1 cellular context compared by ENCODE assay signal in the genomic region with DNA sequence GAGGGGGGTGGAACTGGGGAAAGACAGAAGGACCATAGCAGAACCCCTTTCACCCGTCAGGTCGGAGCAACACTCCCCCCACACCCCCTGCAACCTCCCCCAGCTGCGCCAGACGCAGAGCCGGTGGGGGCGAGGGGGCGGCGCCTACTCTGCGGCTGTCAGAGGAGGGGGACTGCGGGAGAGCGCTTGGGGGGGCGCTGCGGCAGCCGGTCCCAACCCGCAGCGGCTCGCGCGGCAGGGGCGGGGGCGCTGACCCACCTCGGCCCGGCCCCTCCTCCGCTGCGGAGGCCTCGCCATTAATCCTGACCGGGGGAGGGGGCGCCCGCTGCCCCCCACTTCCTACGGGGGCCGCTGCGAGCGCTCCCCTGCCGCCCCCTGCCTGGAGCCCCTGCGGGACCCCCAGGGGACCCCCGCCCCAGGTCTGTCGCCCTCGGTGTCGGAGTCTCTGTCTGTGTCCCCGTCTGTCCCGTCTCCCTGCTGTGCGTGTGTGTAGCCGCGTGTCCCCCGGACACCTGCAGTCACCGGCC.
TF ChIP-seq lines count a peak whose summit lies in the region.

No MANE protein-coding gene starts in this region.

TF ChIP-seq in HepG2, 621 proteins besides CTCF, POLR2A, EP300 and RAD21 (continued from another document and continues in another):
- TF ChIP-seq, protein P1, sequence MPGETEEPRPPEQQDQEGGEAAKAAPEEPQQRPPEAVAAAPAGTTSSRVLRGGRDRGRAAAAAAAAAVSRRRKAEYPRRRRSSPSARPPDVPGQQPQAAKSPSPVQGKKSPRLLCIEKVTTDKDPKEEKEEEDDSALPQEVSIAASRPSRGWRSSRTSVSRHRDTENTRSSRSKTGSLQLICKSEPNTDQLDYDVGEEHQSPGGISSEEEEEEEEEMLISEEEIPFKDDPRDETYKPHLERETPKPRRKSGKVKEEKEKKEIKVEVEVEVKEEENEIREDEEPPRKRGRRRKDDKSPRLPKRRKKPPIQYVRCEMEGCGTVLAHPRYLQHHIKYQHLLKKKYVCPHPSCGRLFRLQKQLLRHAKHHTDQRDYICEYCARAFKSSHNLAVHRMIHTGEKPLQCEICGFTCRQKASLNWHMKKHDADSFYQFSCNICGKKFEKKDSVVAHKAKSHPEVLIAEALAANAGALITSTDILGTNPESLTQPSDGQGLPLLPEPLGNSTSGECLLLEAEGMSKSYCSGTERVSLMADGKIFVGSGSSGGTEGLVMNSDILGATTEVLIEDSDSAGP (CRISPR knock-in tag; IDR thresholded peaks at IDR 0.05; ENCODE audit: borderline replicate concordance) = 0 out of 2 replicates have a peak, but pooled peaks have one; percentile 22
- TF ChIP-seq NONO (IDR thresholded peaks at IDR 0.05) = no peak
- 0 out of 2 replicates have a peak, but pooled peaks have one; percentile 16 for TF ChIP-seq NONO (CRISPR knock-in tag; conservative IDR thresholded peaks at IDR 0.05)
- TF ChIP-seq NCOA5 (CRISPR knock-in tag; IDR thresholded peaks at IDR 0.05) = no peak
- TF ChIP-seq CENPT (CRISPR knock-in tag; IDR thresholded peaks at IDR 0.05; ENCODE audit: low read depth) = 0 out of 2 replicates have a peak, but pooled peaks have one; percentile 4
- TF ChIP-seq, protein P2, sequence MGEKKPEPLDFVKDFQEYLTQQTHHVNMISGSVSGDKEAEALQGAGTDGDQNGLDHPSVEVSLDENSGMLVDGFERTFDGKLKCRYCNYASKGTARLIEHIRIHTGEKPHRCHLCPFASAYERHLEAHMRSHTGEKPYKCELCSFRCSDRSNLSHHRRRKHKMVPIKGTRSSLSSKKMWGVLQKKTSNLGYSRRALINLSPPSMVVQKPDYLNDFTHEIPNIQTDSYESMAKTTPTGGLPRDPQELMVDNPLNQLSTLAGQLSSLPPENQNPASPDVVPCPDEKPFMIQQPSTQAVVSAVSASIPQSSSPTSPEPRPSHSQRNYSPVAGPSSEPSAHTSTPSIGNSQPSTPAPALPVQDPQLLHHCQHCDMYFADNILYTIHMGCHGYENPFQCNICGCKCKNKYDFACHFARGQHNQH (CRISPR knock-in tag; IDR thresholded peaks at IDR 0.05) = no peak
- TF ChIP-seq, protein P3, sequence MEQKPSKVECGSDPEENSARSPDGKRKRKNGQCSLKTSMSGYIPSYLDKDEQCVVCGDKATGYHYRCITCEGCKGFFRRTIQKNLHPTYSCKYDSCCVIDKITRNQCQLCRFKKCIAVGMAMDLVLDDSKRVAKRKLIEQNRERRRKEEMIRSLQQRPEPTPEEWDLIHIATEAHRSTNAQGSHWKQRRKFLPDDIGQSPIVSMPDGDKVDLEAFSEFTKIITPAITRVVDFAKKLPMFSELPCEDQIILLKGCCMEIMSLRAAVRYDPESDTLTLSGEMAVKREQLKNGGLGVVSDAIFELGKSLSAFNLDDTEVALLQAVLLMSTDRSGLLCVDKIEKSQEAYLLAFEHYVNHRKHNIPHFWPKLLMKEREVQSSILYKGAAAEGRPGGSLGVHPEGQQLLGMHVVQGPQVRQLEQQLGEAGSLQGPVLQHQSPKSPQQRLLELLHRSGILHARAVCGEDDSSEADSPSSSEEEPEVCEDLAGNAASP (CRISPR knock-in tag; IDR thresholded peaks at IDR 0.05; ENCODE audit: borderline replicate concordance) = no peak
- no peak for TF ChIP-seq ZNF326 (CRISPR knock-in tag; IDR thresholded peaks at IDR 0.05; ENCODE audit: borderline replicate concordance)
- no peak for TF ChIP-seq ZNF251 (CRISPR knock-in tag; IDR thresholded peaks at IDR 0.05)
- TF ChIP-seq, protein P4, sequence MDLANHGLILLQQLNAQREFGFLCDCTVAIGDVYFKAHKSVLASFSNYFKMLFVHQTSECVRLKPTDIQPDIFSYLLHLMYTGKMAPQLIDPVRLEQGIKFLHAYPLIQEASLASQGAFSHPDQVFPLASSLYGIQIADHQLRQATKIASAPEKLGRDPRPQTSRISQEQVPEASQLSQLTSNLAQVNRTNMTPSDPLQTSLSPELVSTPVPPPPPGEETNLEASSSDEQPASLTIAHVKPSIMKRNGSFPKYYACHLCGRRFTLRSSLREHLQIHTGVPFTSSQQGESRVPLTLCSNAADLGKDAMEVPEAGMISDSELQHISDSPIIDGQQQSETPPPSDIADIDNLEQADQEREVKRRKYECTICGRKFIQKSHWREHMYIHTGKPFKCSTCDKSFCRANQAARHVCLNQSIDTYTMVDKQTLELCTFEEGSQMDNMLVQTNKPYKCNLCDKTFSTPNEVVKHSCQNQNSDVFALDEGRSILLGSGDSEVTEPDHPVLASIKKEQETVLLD (CRISPR knock-in tag; IDR thresholded peaks at IDR 0.05; ENCODE audit: low read depth) = no peak
- TF ChIP-seq STAG1 (CRISPR knock-in tag; IDR thresholded peaks at IDR 0.05) = no peak
- TF ChIP-seq PLRG1 (conservative IDR thresholded peaks at IDR 0.05) = no peak
- TF ChIP-seq GABPB1 (CRISPR knock-in tag; IDR thresholded peaks at IDR 0.05) = no peak; the same call in 1 of the 2 replicates
- TF ChIP-seq GTF3A (CRISPR knock-in tag; conservative IDR thresholded peaks at IDR 0.05) = no peak
- TF ChIP-seq, protein P5, sequence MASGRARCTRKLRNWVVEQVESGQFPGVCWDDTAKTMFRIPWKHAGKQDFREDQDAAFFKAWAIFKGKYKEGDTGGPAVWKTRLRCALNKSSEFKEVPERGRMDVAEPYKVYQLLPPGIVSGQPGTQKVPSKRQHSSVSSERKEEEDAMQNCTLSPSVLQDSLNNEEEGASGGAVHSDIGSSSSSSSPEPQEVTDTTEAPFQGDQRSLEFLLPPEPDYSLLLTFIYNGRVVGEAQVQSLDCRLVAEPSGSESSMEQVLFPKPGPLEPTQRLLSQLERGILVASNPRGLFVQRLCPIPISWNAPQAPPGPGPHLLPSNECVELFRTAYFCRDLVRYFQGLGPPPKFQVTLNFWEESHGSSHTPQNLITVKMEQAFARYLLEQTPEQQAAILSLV (CRISPR knock-in tag; IDR thresholded peaks at IDR 0.05; ENCODE audit: borderline replicate concordance) = no peak
- 0 out of 2 replicates have a peak, but pooled peaks have one; percentile 38 for TF ChIP-seq ZSCAN21 (CRISPR knock-in tag; IDR thresholded peaks at IDR 0.05; ENCODE audit: borderline replicate concordance)
- peak; percentile 39; the same call in 1 of the 2 replicates for TF ChIP-seq SP4 (CRISPR knock-in tag; IDR thresholded peaks at IDR 0.05)
- TF ChIP-seq NFATC3 (CRISPR knock-in tag; IDR thresholded peaks at IDR 0.05) = no peak
- no peak for TF ChIP-seq SYNCRIP (IDR thresholded peaks at IDR 0.05; ENCODE audit: insufficient read depth, low read depth, low read length)
- TF ChIP-seq, protein P6, sequence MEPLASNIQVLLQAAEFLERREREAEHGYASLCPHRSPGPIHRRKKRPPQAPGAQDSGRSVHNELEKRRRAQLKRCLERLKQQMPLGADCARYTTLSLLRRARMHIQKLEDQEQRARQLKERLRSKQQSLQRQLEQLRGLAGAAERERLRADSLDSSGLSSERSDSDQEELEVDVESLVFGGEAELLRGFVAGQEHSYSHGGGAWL (CRISPR knock-in tag; IDR thresholded peaks at IDR 0.05) = 0 out of 2 replicates have a peak, but pooled peaks have one; percentile 46
- TF ChIP-seq ZNF567 (CRISPR knock-in tag; IDR thresholded peaks at IDR 0.05; ENCODE audit: borderline replicate concordance) = no peak
- TF ChIP-seq, protein P7, sequence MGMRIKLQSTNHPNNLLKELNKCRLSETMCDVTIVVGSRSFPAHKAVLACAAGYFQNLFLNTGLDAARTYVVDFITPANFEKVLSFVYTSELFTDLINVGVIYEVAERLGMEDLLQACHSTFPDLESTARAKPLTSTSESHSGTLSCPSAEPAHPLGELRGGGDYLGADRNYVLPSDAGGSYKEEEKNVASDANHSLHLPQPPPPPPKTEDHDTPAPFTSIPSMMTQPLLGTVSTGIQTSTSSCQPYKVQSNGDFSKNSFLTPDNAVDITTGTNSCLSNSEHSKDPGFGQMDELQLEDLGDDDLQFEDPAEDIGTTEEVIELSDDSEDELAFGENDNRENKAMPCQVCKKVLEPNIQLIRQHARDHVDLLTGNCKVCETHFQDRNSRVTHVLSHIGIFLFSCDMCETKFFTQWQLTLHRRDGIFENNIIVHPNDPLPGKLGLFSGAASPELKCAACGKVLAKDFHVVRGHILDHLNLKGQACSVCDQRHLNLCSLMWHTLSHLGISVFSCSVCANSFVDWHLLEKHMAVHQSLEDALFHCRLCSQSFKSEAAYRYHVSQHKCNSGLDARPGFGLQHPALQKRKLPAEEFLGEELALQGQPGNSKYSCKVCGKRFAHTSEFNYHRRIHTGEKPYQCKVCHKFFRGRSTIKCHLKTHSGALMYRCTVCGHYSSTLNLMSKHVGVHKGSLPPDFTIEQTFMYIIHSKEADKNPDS (CRISPR knock-in tag; IDR thresholded peaks at IDR 0.05) = no peak
- no peak for TF ChIP-seq ZNF441 (CRISPR knock-in tag; IDR thresholded peaks at IDR 0.05; ENCODE audit: borderline replicate concordance)
- no peak for TF ChIP-seq SMAD9 (CRISPR knock-in tag; IDR thresholded peaks at IDR 0.05)
- TF ChIP-seq ZNF577 (CRISPR knock-in tag; IDR thresholded peaks at IDR 0.05; ENCODE audit: borderline replicate concordance, low read depth) = no peak
- 0 out of 2 replicates have a peak, but pooled peaks have one; percentile 16 for TF ChIP-seq HOXA9 (CRISPR knock-in tag; IDR thresholded peaks at IDR 0.05; ENCODE audit: borderline replicate concordance)
- TF ChIP-seq ZBTB42 (CRISPR knock-in tag; IDR thresholded peaks at IDR 0.05) = no peak
- TF ChIP-seq ZNF709 (CRISPR knock-in tag; IDR thresholded peaks at IDR 0.05) = no peak
- TF ChIP-seq, protein P8, sequence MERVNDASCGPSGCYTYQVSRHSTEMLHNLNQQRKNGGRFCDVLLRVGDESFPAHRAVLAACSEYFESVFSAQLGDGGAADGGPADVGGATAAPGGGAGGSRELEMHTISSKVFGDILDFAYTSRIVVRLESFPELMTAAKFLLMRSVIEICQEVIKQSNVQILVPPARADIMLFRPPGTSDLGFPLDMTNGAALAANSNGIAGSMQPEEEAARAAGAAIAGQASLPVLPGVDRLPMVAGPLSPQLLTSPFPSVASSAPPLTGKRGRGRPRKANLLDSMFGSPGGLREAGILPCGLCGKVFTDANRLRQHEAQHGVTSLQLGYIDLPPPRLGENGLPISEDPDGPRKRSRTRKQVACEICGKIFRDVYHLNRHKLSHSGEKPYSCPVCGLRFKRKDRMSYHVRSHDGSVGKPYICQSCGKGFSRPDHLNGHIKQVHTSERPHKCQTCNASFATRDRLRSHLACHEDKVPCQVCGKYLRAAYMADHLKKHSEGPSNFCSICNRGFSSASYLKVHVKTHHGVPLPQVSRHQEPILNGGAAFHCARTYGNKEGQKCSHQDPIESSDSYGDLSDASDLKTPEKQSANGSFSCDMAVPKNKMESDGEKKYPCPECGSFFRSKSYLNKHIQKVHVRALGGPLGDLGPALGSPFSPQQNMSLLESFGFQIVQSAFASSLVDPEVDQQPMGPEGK (CRISPR knock-in tag; IDR thresholded peaks at IDR 0.05) = peak; percentile 80
- TF ChIP-seq FOXA1 (IDR thresholded peaks at IDR 0.05) = no peak
- no peak for TF ChIP-seq FOXA1 (CRISPR knock-in tag; IDR thresholded peaks at IDR 0.05)
- TF ChIP-seq, protein P9, sequence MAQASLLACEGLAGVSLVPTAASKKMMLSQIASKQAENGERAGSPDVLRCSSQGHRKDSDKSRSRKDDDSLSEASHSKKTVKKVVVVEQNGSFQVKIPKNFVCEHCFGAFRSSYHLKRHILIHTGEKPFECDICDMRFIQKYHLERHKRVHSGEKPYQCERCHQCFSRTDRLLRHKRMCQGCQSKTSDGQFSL (CRISPR knock-in tag; IDR thresholded peaks at IDR 0.05) = peak; percentile 44; the same call in 1 of the 2 replicates
- TF ChIP-seq KLF12 (CRISPR knock-in tag; IDR thresholded peaks at IDR 0.05; ENCODE audit: borderline replicate concordance) = no peak
- TF ChIP-seq, protein P10, sequence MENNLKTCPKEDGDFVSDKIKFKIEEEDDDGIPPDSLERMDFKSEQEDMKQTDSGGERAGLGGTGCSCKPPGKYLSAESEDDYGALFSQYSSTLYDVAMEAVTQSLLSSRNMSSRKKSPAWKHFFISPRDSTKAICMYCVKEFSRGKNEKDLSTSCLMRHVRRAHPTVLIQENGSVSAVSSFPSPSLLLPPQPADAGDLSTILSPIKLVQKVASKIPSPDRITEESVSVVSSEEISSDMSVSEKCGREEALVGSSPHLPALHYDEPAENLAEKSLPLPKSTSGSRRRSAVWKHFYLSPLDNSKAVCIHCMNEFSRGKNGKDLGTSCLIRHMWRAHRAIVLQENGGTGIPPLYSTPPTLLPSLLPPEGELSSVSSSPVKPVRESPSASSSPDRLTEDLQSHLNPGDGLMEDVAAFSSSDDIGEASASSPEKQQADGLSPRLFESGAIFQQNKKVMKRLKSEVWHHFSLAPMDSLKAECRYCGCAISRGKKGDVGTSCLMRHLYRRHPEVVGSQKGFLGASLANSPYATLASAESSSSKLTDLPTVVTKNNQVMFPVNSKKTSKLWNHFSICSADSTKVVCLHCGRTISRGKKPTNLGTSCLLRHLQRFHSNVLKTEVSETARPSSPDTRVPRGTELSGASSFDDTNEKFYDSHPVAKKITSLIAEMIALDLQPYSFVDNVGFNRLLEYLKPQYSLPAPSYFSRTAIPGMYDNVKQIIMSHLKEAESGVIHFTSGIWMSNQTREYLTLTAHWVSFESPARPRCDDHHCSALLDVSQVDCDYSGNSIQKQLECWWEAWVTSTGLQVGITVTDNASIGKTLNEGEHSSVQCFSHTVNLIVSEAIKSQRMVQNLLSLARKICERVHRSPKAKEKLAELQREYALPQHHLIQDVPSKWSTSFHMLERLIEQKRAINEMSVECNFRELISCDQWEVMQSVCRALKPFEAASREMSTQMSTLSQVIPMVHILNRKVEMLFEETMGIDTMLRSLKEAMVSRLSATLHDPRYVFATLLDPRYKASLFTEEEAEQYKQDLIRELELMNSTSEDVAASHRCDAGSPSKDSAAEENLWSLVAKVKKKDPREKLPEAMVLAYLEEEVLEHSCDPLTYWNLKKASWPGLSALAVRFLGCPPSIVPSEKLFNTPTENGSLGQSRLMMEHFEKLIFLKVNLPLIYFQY (CRISPR knock-in tag; IDR thresholded peaks at IDR 0.05; ENCODE audit: borderline replicate concordance) = no peak
- TF ChIP-seq, protein P11, sequence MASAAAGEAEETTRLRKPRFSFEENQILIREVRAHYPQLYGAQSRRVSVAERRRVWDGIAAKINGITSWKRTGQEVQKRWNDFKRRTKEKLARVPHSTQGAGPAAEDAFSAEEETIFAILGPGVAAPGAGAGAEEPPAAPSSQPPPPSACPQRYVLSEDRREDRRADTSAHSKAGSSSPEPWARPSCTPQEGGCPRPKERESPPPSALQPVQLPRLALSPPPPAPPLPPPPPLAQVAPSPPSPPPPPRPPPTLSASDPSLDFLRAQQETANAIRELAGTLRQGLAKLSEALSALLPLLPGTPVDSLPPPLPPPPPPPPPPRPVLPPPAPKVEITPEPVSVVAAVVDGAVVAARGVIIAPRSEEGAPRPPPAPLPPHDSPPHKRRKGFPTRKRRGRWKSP (CRISPR knock-in tag; IDR thresholded peaks at IDR 0.05) = no peak
- no peak for TF ChIP-seq ZNF549 (CRISPR knock-in tag; IDR thresholded peaks at IDR 0.05)
- no peak for TF ChIP-seq NR2F1 (CRISPR knock-in tag; IDR thresholded peaks at IDR 0.05)
- no peak for TF ChIP-seq MBD4 (IDR thresholded peaks at IDR 0.05; ENCODE audit: borderline replicate concordance, low read length)
- TF ChIP-seq ATM (IDR thresholded peaks at IDR 0.05; ENCODE audit: borderline replicate concordance) = no peak
- peak; percentile 31 for TF ChIP-seq RBM39 (IDR thresholded peaks at IDR 0.05; ENCODE audit: low read depth, low read length, poor library complexity, severe bottlenecking)
